8 cellular contexts compared by ENCODE assay signal in the genomic region with DNA sequence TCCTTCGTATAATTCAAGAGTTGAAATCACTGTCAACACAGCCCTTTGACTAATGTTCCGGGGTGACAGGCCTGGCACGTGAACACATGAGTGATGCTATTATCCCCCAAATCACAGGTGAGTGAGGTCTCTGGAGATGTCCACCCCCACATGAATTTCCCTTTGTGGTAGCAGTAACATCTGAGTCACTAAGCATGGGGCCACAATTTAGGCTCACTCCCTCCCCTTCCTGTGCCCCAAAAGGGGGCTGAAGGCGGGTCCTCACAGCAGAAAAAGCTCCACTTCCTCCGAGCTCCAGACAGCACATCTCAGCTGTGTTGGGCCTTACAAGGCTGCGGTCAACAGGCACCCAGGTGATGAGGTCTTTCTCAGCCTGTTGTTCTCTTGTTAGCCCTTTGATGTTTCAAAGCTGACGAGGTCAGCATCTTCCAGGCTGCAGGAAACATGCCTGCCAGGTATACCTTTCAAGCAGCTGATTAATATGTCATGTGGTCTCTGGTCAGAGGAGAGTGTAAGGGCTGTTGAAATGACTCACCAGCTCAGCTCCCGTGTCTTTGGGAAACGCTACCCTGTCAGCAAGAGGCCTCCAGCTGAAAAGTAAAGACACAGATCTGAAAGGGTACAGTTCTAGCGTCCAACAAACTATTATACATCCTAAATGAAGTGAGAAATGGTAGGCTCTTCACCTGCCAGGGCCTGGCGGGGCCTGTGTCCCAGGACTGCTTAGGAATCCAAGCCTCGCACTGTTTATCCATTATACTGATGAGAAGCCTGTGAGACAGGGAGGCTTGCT.
DNase-seq lines count a peak whose midpoint lies in the region; ATAC-seq and TF ChIP-seq lines count a peak whose summit lies in the region.

No MANE protein-coding gene starts in this region.

- H3K9me3 ChIP-seq in left ventricle myocardium inferior (replicated peaks), result no peaks in the 10 kb centered on the region
- H3K9me3 ChIP-seq in thymus (ENCODE audit: control insufficient read depth), result no peaks in the 10 kb centered on the region

- H3K4me1 ChIP-seq in left ventricle myocardium inferior, result peaks cover 56% of the 10 kb centered on the region
- peaks cover 24% of the 10 kb centered on the region for H3K4me1 ChIP-seq in thymus (ENCODE audit: control insufficient read depth, insufficient read depth, low read length)

- ATAC-seq in Right ventricle myocardium inferior (no peak), HG03342 (IDR thresholded peaks at IDR 0.05; ENCODE audit: unreplicated experiment) (peak; percentile 81)

- H3K36me3 ChIP-seq in left ventricle myocardium inferior, result no peaks in the 10 kb centered on the region
- H3K36me3 ChIP-seq in thymus (ENCODE audit: control insufficient read depth, insufficient read depth), result no peaks in the 10 kb centered on the region

- no peaks in the 10 kb centered on the region for H3K27me3 Mint-ChIP-seq in nephron (ENCODE audit: low read depth)

- H3K4me1 Mint-ChIP-seq in nephron, result peaks cover 96% of the 10 kb centered on the region

- 35% methylated on average over 12 of the region's 12 CpGs for WGBS in thymus

- peaks cover under 1% of the 10 kb centered on the region for H3K9me3 Mint-ChIP-seq in nephron

- TF ChIP-seq CTCF in left ventricle myocardium inferior (IDR thresholded peaks at IDR 0.05; ENCODE audit: borderline replicate concordance) (no peak), nephron (IDR thresholded peaks at IDR 0.05; ENCODE audit: unreplicated experiment in 3 of 3) (no peak)

- H3K27me3 ChIP-seq in left ventricle myocardium inferior (ENCODE audit: low read depth) (no peaks in the 10 kb centered on the region), thymus (ENCODE audit: control insufficient read depth, insufficient read depth) (no peaks in the 10 kb centered on the region)

- H3K4me3 ChIP-seq in left ventricle myocardium inferior (no peak overlapping the region), thymus (ENCODE audit: low read length) (no peak overlapping the region)

- no peak for DNase-seq in left ventricle myocardium inferior
- no peak for DNase-seq in Right ventricle myocardium inferior (ENCODE audit: missing footprints)
- peak; percentile 74 for DNase-seq in T follicular helper cell (ENCODE audit: low read depth)
- DNase-seq in astrocyte of the hippocampus (ENCODE audit: low read depth, low spot score), result peak; percentile 88
- no peak for DNase-seq in DMS153 (lab: John Stamatoyannopoulos, UW)

- H3K27ac ChIP-seq in left ventricle myocardium inferior (replicated peaks), result peak overlapping the region; percentile 86
- H3K27ac ChIP-seq in thymus (ENCODE audit: low read depth), result peak overlapping the region; percentile 91

- H3K4me3 Mint-ChIP-seq in nephron, result peak overlapping the region in 1 of 3 experiments; percentile 16

- intact Hi-C loops in left ventricle myocardium inferior (cut with micrococcal nuclease) (no loop called here), Right ventricle myocardium inferior (cut with DNase I) (no loop called here)

- H3K27ac Mint-ChIP-seq in nephron, result peak overlapping the region; percentile 97 to 99 (median 99)

- H3K36me3 Mint-ChIP-seq in nephron (ENCODE audit: low read depth), result peaks cover under 1% of the 10 kb centered on the region

Comparison
In these comparisons a context has a peak if more than half of its experiments do, and no peak if none do; other contexts are left out.
1. DNase-seq: peak in T follicular helper cell (single experiment) and astrocyte of the hippocampus (single experiment); none in left ventricle myocardium inferior (single experiment), Right ventricle myocardium inferior (single experiment) and DMS153 (single experiment).